16 cellular contexts compared by ENCODE assay signal in genomic region chr3:141373768-141374526, GRCh38. TPM values are rescaled to one million over a fixed set of nuclear protein-coding genes. Genes with fewer than 3 reads are reported as not detected.
DNase-seq lines count a peak whose midpoint lies in the region; ATAC-seq, FAIRE-seq and TF ChIP-seq lines count a peak whose summit lies in the region.
"Had no signal": no experiment of that assay in that cellular context is flagged by ENCODE, and none has a peak within 500 bp of the region (broad histone marks: within the 10 kb centered on the region; RNA-seq: fewer than 3 reads in every experiment).

No MANE protein-coding gene starts in this region.

- POLR2A ChIA-PET in activated CD4-positive, alpha-beta T cell treated with anti-CD3 and anti-CD28 coated beads for 36 hours (lab: Charles Lee) = interaction anchor here (1.0 to 1.1 kb wide), 2 partner anchors 38 to 39 kb away, joined by 3 to 7 read pairs; no protein-coding TSS in a partner anchor

- CTCF ChIA-PET in activated CD4-positive, alpha-beta T cell treated with anti-CD3 and anti-CD28 coated beads for 36 hours (lab: Charles Lee) = interaction anchor here (0.7 to 5.2 kb wide), 11 partner anchors 14 to 234 kb away, joined by 3 to 30 read pairs (median 4); no protein-coding TSS in a partner anchor

- H3K27me3 Mint-ChIP-seq in activated CD4-positive, alpha-beta T cell treated with anti-CD3 and anti-CD28 coated beads for 36 hours = no peaks in the 10 kb centered on the region
- no peaks in the 10 kb centered on the region for H3K27me3 Mint-ChIP-seq in astrocyte (ENCODE audit: low read depth, unreplicated experiment)
- H3K27me3 Mint-ChIP-seq in nephron (ENCODE audit: low read depth) = no peaks in the 10 kb centered on the region

- H3K36me3 ChIP-seq in KMS-11 (ENCODE audit: insufficient read depth) (no peaks in the 10 kb centered on the region), astrocyte (ENCODE audit: insufficient read depth, low read length) (peaks cover 14% of the 10 kb centered on the region), stomach (peaks cover 0 to 8% (median 3%) of the 10 kb centered on the region in 4 donors)
- H3K36me3 ChIP-seq: gastrocnemius medialis, WERI-Rb-1 had no signal

- H3K4me1 Mint-ChIP-seq in activated CD4-positive, alpha-beta T cell treated with anti-CD3 and anti-CD28 coated beads for 36 hours = peaks cover 43% of the 10 kb centered on the region
- peaks cover 34% of the 10 kb centered on the region for H3K4me1 Mint-ChIP-seq in astrocyte (ENCODE audit: low read depth, unreplicated experiment)
- H3K4me1 Mint-ChIP-seq in nephron = peaks cover 26% of the 10 kb centered on the region

- intact Hi-C loops in activated CD4-positive, alpha-beta T cell treated with anti-CD3 and anti-CD28 coated beads for 36 hours (cut with DNase I, micrococcal nuclease) = no loop called here
- intact Hi-C loops in stomach (cut with DNase I; ENCODE audit: low total_unique reads) = no loop called here

- H4K20me1 ChIP-seq in KMS-11 (ENCODE audit: insufficient read depth) = no peaks in the 10 kb centered on the region
- H4K20me1 ChIP-seq in astrocyte (ENCODE audit: insufficient read depth, low read length) = no peaks in the 10 kb centered on the region

- TF ChIP-seq POLR2A in stomach (IDR thresholded peaks at IDR 0.05) = no peak

- H3K4me2 ChIP-seq in KMS-11 (peak overlapping the region; percentile 99), astrocyte (ENCODE audit: low read length) (peak overlapping the region; percentile 36)

- H3K9me3 Mint-ChIP-seq in activated CD4-positive, alpha-beta T cell treated with anti-CD3 and anti-CD28 coated beads for 36 hours (ENCODE audit: low read depth) = no peaks in the 10 kb centered on the region
- H3K9me3 Mint-ChIP-seq in astrocyte (ENCODE audit: unreplicated experiment) (no peaks in the 10 kb centered on the region), nephron (no peaks in the 10 kb centered on the region)
- H3K9me3 Mint-ChIP-seq: activated T-cell treated with anti-CD3 and anti-CD28 coated beads, Interleukin-2, amount 50 U/mL, for 4 hours had no signal

- H3K27me3 ChIP-seq in KMS-11 (ENCODE audit: insufficient read depth, low read depth) (no peaks in the 10 kb centered on the region), astrocyte (ENCODE audit: insufficient read depth, low read length) (no peaks in the 10 kb centered on the region), stomach (no peaks in the 10 kb centered on the region)
- H3K27me3 ChIP-seq: gastrocnemius medialis had no signal

- H3K9me3 ChIP-seq in astrocyte (ENCODE audit: insufficient read depth, low read depth, low read length) (no peaks in the 10 kb centered on the region), stomach (no peaks in the 10 kb centered on the region)
- H3K9me3 ChIP-seq: gastrocnemius medialis had no signal

- DNase-seq in activated CD4-positive, alpha-beta T cell treated with anti-CD3 and anti-CD28 coated beads for 36 hours = no peak
- DNase-seq in activated CD4-positive, alpha-beta T cell treated with anti-CD3 and anti-CD28 coated beads, Interleukin-2, amount 50 U/mL, for 48 hours = no peak
- peak; percentile 10 for DNase-seq in astrocyte (ENCODE audit: low read depth)
- DNase-seq in NCI-H1417 treated with DMSO at 0.1 percent for 48 hours (lab: John Stamatoyannopoulos, UW) = no peak
- DNase-seq in stomach = no peak
- DNase-seq: activated T-cell treated with anti-CD3 and anti-CD28 coated beads, Interleukin-2, amount 50 U/mL, for 4 hours; effector CD4-positive, alpha-beta T cell; gastrocnemius medialis; NCI-H1105 treated with DMSO at 0.1 percent for 48 hours; trophoblast cell had no signal

- FAIRE-seq in astrocyte (lab: Jason Lieb, UNC) = no peak

- no peak for TF ChIP-seq EP300 in stomach (IDR thresholded peaks at IDR 0.05)

- no peak for ATAC-seq in activated CD4-positive, alpha-beta T cell treated with anti-CD3 and anti-CD28 coated beads for 36 hours
- ATAC-seq in HG03097 (IDR thresholded peaks at IDR 0.05; ENCODE audit: low FRiP score, unreplicated experiment) = no peak
- ATAC-seq: gastrocnemius medialis had no signal

- H3K27ac ChIP-seq in KMS-11 (peak overlapping the region; percentile 99), astrocyte (ENCODE audit: low read depth, low read length) (peak overlapping the region; percentile 7), stomach (no peak overlapping the region)
- H3K27ac ChIP-seq: gastrocnemius medialis, HL-60, WERI-Rb-1 had no signal

- H3K79me2 ChIP-seq in KMS-11 (ENCODE audit: insufficient read depth, low read depth) = peaks cover 28% of the 10 kb centered on the region
- H3K79me2 ChIP-seq in astrocyte (ENCODE audit: insufficient read depth, low read length) = peaks cover 76% of the 10 kb centered on the region

- H3K4me3 Mint-ChIP-seq in activated CD4-positive, alpha-beta T cell treated with anti-CD3 and anti-CD28 coated beads for 36 hours = no peak overlapping the region
- H3K4me3 Mint-ChIP-seq in astrocyte (ENCODE audit: unreplicated experiment) (no peak overlapping the region), nephron (no peak overlapping the region)
- H3K4me3 Mint-ChIP-seq: activated T-cell treated with anti-CD3 and anti-CD28 coated beads, Interleukin-2, amount 50 U/mL, for 4 hours had no signal

- TF ChIP-seq CTCF in KMS-11 (conservative IDR thresholded peaks at IDR 0.05; ENCODE audit: low read depth, low read length) (no peak), astrocyte (IDR thresholded peaks at IDR 0.05; ENCODE audit: insufficient read depth, low read depth, low read length) (no peak), nephron (IDR thresholded peaks at IDR 0.05; ENCODE audit: unreplicated experiment in 3 of 3) (no peak), stomach (IDR thresholded peaks at IDR 0.05) (no peak)

- no peak overlapping the region for H3K4me3 ChIP-seq in KMS-11 (IDR thresholded peaks at IDR 0.05; ENCODE audit: insufficient read depth, low read depth, low read length)
- no peak overlapping the region for H3K4me3 ChIP-seq in astrocyte (ENCODE audit: insufficient read depth, low read depth, low read length)
- H3K4me3 ChIP-seq in stomach = no peak overlapping the region
- H3K4me3 ChIP-seq: gastrocnemius medialis had no signal

- H2AFZ ChIP-seq in KMS-11 (ENCODE audit: low read depth) = no peak overlapping the region
- no peak overlapping the region for H2AFZ ChIP-seq in astrocyte (ENCODE audit: low read depth, low read length)

- H3K9ac ChIP-seq in KMS-11 (peak overlapping the region; percentile 38), astrocyte (ENCODE audit: low read length) (no peak overlapping the region)

- no peaks in the 10 kb centered on the region for H3K36me3 Mint-ChIP-seq in activated CD4-positive, alpha-beta T cell treated with anti-CD3 and anti-CD28 coated beads for 36 hours (ENCODE audit: low read depth)
- H3K36me3 Mint-ChIP-seq in astrocyte (ENCODE audit: low read depth, unreplicated experiment) (peaks cover 27% of the 10 kb centered on the region), nephron (ENCODE audit: low read depth) (peaks cover 29% of the 10 kb centered on the region)

- peaks cover 100% of the 10 kb centered on the region for H3K4me1 ChIP-seq in KMS-11 (ENCODE audit: low read depth, poor library complexity, severe bottlenecking)
- peaks cover 31% of the 10 kb centered on the region for H3K4me1 ChIP-seq in astrocyte (ENCODE audit: insufficient read depth, low read length)
- H3K4me1 ChIP-seq in stomach = peaks cover 3 to 15% (median 11%) of the 10 kb centered on the region in 4 donors

- 84 to 91% (median 88%) methylated on average over 7 of the region's 7 CpGs for WGBS in stomach, 5 donors

- peak overlapping the region; percentile 21 for H3K27ac Mint-ChIP-seq in activated CD4-positive, alpha-beta T cell treated with anti-CD3 and anti-CD28 coated beads for 36 hours
- H3K27ac Mint-ChIP-seq in astrocyte (ENCODE audit: unreplicated experiment) (no peak overlapping the region), nephron (peak overlapping the region in 2 of 3 experiments; percentile 8 to 42)
- H3K27ac Mint-ChIP-seq: progenitor cell of endocrine pancreas had no signal

RNA-seq across cellular contexts. Expression of gene ZBTB38, which starts 5.6 kb away (rescaled TPM):
- total RNA-seq in activated CD4-positive, alpha-beta T cell treated with anti-CD3 and anti-CD28 coated beads for 36 hours = 10 to 100 TPM; 21.3 to 22.0 TPM
- total RNA-seq in astrocyte (57.6 and 60.7 TPM in 2 replicates), stomach (100 to 1,000 TPM in 1 of 5 donors, 10 to 100 TPM in 4; 26.9 to 253 (median 64.3) TPM)
- polyA plus RNA-seq in stomach = 10 to 100 TPM in 1 of 3 donors, 1 to 10 TPM in 2; 5.3 to 10.7 (median 9.5) TPM

Comparison
In these comparisons a context has a peak if more than half of its experiments do, and no peak if none do; other contexts are left out.
1. H3K27ac ChIP-seq: peak in KMS-11 (single experiment) and astrocyte (single experiment); none in stomach (0 of 5).